ENCODE assay signal across 33 cellular contexts in the genomic region with DNA sequence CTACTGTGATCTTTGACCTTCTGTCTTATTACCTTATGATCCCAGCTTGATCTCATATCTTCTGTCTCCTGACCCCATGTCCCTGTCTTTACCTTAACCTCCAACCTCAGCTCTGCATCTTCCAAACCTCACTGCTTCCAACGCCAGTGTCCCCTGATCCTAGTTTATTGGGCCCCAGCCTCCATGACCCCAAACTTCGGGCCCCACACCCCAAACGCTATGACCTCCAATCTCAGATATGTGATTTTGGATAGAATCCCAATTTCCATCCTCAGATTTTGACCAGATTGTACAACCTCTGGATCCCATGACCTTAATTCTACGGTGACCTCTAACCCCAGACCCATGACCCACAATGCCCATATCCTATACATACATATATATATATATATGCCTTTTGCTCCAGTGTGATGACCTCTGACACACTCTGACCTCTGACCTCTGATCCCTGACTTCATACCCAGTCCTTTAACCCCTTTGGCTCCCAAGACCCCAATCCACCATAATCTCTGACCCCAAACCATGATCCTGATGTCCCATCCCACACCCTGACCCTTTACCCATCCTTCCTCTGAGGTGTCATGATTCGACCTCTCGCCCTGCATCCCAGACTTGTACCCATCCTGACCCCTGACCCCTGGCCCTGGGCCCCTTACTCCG. TPM values are rescaled to one million over a fixed set of nuclear protein-coding genes. Genes with fewer than 3 reads are reported as not detected.
"Had no signal": no experiment of that assay in that cellular context is flagged by ENCODE, and none has a peak within 500 bp of the region (broad histone marks: within the 10 kb centered on the region; RNA-seq: fewer than 3 reads in every experiment).

No MANE protein-coding gene starts in this region.

- H3K27ac ChIP-seq: coronary artery, esophagus muscularis mucosa, foreskin keratinocyte, gastroesophageal sphincter, heart left ventricle, hepatocyte, prostate gland, right atrium auricular region, stomach, tibial artery had no signal

- H3K4me3 ChIP-seq: coronary artery, esophagus muscularis mucosa, gastroesophageal sphincter, heart left ventricle, hepatocyte, lung, prostate gland, right atrium auricular region, stomach, tibial artery had no signal

- H3K4me1 Mint-ChIP-seq: memory B cell; natural killer cell; stimulated activated effector memory CD8-positive, alpha-beta T cell treated with anti-CD3 and anti-CD28 coated beads, Interleukin-12 subunit alpha, Interleukin-12 subunit beta, amount 100 ng/mL, for 72 hours had no signal

- H3K27ac Mint-ChIP-seq: memory B cell; natural killer cell; stimulated activated effector memory CD8-positive, alpha-beta T cell treated with anti-CD3 and anti-CD28 coated beads, Interleukin-12 subunit alpha, Interleukin-12 subunit beta, amount 100 ng/mL, for 72 hours; type B pancreatic cell had no signal

- H3K36me3 Mint-ChIP-seq: memory B cell, natural killer cell had no signal

- H3K27me3 ChIP-seq: foreskin keratinocyte, hepatocyte, right atrium auricular region had no signal

- H3K4me1 ChIP-seq: esophagus muscularis mucosa, gastroesophageal sphincter, prostate gland, right atrium auricular region, tibial artery had no signal

- H3K4me3 Mint-ChIP-seq: memory B cell; natural killer cell; stimulated activated effector memory CD8-positive, alpha-beta T cell treated with anti-CD3 and anti-CD28 coated beads, Interleukin-12 subunit alpha, Interleukin-12 subunit beta, amount 100 ng/mL, for 72 hours; type B pancreatic cell had no signal

- H3K4me2 ChIP-seq: hepatocyte had no signal

- DNase-seq: dermis blood vessel endothelial cell; effector memory CD4-positive, alpha-beta T cell; foreskin keratinocyte; heart left ventricle; kidney; natural killer cell; stimulated activated CD4-positive, alpha-beta T cell treated with anti-CD3 and anti-CD28 coated beads, Interleukin-2, amount 100 ng/mL, for 24 hours; stimulated activated CD4-positive, alpha-beta T cell treated with anti-CD3 and anti-CD28 coated beads, Interleukin-4, amount 100 ng/mL, for 24 hours; stimulated activated naive CD4-positive, alpha-beta T cell treated with Interleukin-2 at 50 U/mL for 16 hours; stomach; tibial artery had no signal

- FAIRE-seq: endothelial cell of umbilical vein, kidney had no signal

- H2AFZ ChIP-seq: hepatocyte had no signal

- H3K79me2 ChIP-seq: hepatocyte had no signal

- H3K36me3 ChIP-seq: esophagus muscularis mucosa, gastroesophageal sphincter, heart left ventricle, prostate gland, right atrium auricular region, stomach, tibial artery had no signal

- H3K9me3 ChIP-seq: esophagus muscularis mucosa, gastroesophageal sphincter, heart left ventricle, prostate gland, right atrium auricular region, stomach, tibial artery had no signal

- H3K9me3 Mint-ChIP-seq: natural killer cell; stimulated activated effector memory CD8-positive, alpha-beta T cell treated with anti-CD3 and anti-CD28 coated beads, Interleukin-12 subunit alpha, Interleukin-12 subunit beta, amount 100 ng/mL, for 72 hours; type B pancreatic cell had no signal

RNA-seq across cellular contexts. Expression of a gene that starts 3.5 kb away (rescaled TPM):
- total RNA-seq: dermis blood vessel endothelial cell, endothelial cell of umbilical vein, epithelial cell of proximal tubule, esophagus muscularis mucosa, fibroblast of lung, foreskin keratinocyte, heart left ventricle, hepatocyte, kidney, left lobe of liver, liver, mononuclear cell, natural killer cell, osteocyte, right atrium auricular region, sciatic nerve, skeletal muscle tissue, stomach, subcutaneous adipose tissue, temporal lobe had no signal
- polyA plus RNA-seq: endothelial cell of umbilical vein, fibroblast of lung, heart left ventricle, hepatocyte, liver, neural cell had no signal

RNA-seq across cellular contexts. Expression of a gene that starts 4.9 kb away (rescaled TPM):
- total RNA-seq: dermis blood vessel endothelial cell, endothelial cell of umbilical vein, epithelial cell of proximal tubule, esophagus muscularis mucosa, fibroblast of lung, hepatocyte, left lobe of liver, mononuclear cell, natural killer cell, osteocyte, skeletal muscle tissue, subcutaneous adipose tissue, temporal lobe had no signal
- polyA plus RNA-seq: endothelial cell of umbilical vein, fibroblast of lung, neural cell had no signal

RNA-seq across cellular contexts. Expression of a gene that starts 11.8 kb away (rescaled TPM):
- total RNA-seq: endothelial cell of umbilical vein, esophagus muscularis mucosa, fibroblast of lung, left lobe of liver, liver, mononuclear cell, natural killer cell, osteocyte, temporal lobe had no signal
- polyA plus RNA-seq: endothelial cell of umbilical vein had no signal

RNA-seq across cellular contexts. Expression of a gene that starts 29.9 kb away (rescaled TPM):
- total RNA-seq: dermis blood vessel endothelial cell, endothelial cell of umbilical vein, esophagus muscularis mucosa, fibroblast of lung, left lobe of liver, liver, lung, mononuclear cell, natural killer cell, osteocyte, prostate gland, skeletal muscle tissue, stomach, subcutaneous adipose tissue, temporal lobe had no signal
- polyA plus RNA-seq: endothelial cell of umbilical vein, fibroblast of lung, heart left ventricle, liver, neural cell had no signal

RNA-seq across cellular contexts. Expression of a gene that starts 33.5 kb away (rescaled TPM):
- total RNA-seq: dermis blood vessel endothelial cell, endothelial cell of umbilical vein, epithelial cell of proximal tubule, esophagus muscularis mucosa, fibroblast of lung, hepatocyte, kidney, left lobe of liver, liver, mononuclear cell, natural killer cell, osteocyte, right atrium auricular region, skeletal muscle tissue, subcutaneous adipose tissue, temporal lobe had no signal
- polyA plus RNA-seq: endothelial cell of umbilical vein, fibroblast of lung, liver, neural cell had no signal
